10 cellular contexts compared by ENCODE assay signal in the genomic region with DNA sequence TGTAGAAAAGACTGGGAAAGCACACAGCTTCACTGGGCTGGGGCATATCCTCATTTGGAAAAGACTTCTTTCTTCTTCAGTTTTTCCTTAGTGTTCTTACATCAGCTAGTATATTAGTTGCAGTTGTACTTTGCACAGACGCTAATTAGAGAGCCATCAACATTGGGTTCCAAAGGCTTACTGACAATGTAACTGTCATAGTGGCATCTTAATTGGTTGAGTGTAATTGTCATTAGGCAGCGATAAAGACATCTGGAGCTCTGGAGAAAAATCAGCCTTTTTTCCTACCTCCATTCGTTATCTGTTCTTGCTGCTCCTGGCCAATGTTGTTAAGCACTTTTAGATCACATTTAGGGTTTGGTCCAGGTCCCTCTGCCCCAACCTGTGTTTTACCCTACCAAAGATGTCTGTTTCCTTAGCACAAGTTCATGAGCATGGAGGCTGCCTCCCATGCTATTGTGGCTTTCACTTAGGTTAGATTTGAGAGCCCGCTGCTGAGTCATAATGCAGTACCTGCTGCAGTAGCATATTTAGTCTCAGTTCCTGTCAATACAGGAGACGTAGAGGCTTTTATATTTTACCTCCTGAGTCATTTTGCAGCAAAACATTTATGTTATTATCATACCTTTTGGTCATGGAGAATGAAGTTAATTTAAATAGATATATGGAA. TPM values are rescaled to one million over a fixed set of nuclear protein-coding genes. Genes with fewer than 3 reads are reported as not detected.
A peak's percentile ranks its signal among the peaks of the same experiment; 100 is the strongest.
DNase-seq lines count a peak whose midpoint lies in the region; ATAC-seq, FAIRE-seq and TF ChIP-seq lines count a peak whose summit lies in the region.
"Had no signal": no experiment of that assay in that cellular context is flagged by ENCODE, and none has a peak within 500 bp of the region (broad histone marks: within the 10 kb centered on the region; RNA-seq: fewer than 3 reads in every experiment).

No MANE protein-coding gene starts in this region.

- no peak overlapping the region for H3K4me3 ChIP-seq in astrocyte (ENCODE audit: insufficient read depth, low read depth, low read length)

- ATAC-seq in GM18498 (IDR thresholded peaks at IDR 0.05; ENCODE audit: unreplicated experiment) (peak; percentile 97), HG03432 (IDR thresholded peaks at IDR 0.05; ENCODE audit: unreplicated experiment) (peak; percentile 97)

- H3K36me3 ChIP-seq in astrocyte (ENCODE audit: insufficient read depth, low read length), result peaks cover 8% of the 10 kb centered on the region

- H4K20me1 ChIP-seq in astrocyte (ENCODE audit: insufficient read depth, low read length), result peaks cover 75% of the 10 kb centered on the region

- TF ChIP-seq CTCF in GM20000 (IDR thresholded peaks at IDR 0.05; ENCODE audit: extremely low read depth, missing control alignments) (no peak), astrocyte (IDR thresholded peaks at IDR 0.05; ENCODE audit: insufficient read depth, low read depth, low read length) (no peak)

- no peak overlapping the region for H2AFZ ChIP-seq in astrocyte (ENCODE audit: low read depth, low read length)

- no peaks in the 10 kb centered on the region for H3K4me1 ChIP-seq in astrocyte (ENCODE audit: insufficient read depth, low read length)

- no peak overlapping the region for H3K4me2 ChIP-seq in astrocyte (ENCODE audit: low read length)

- no peak overlapping the region for H3K4me3 Mint-ChIP-seq in astrocyte (ENCODE audit: unreplicated experiment)

- H3K79me2 ChIP-seq in astrocyte (ENCODE audit: insufficient read depth, low read length), result no peaks in the 10 kb centered on the region

- H3K36me3 Mint-ChIP-seq in astrocyte (ENCODE audit: low read depth, unreplicated experiment), result peaks cover 13% of the 10 kb centered on the region

- H3K27me3 Mint-ChIP-seq in astrocyte (ENCODE audit: low read depth, unreplicated experiment), result no peaks in the 10 kb centered on the region

- no peak overlapping the region for H3K27ac ChIP-seq in astrocyte (ENCODE audit: low read depth, low read length)

- H3K27ac Mint-ChIP-seq in astrocyte (ENCODE audit: unreplicated experiment), result no peak overlapping the region

- no peaks in the 10 kb centered on the region for H3K27me3 ChIP-seq in astrocyte (ENCODE audit: insufficient read depth, low read length)

- DNase-seq in GM20000 (ENCODE audit: low spot score), result peak; percentile 66
- DNase-seq in astrocyte (ENCODE audit: low read depth), result peak; percentile 26
- no peak for DNase-seq in HK-2 (ENCODE audit: unreplicated experiment)
- DNase-seq in GOT3 (lab: John Stamatoyannopoulos, UW), result no peak
- DNase-seq in iPS-NIHi11 (ENCODE audit: low spot score), result no peak
- no peak for DNase-seq in ureter (ENCODE audit: low spot score)
- DNase-seq: mammary epithelial cell had no signal

- peaks cover 29% of the 10 kb centered on the region for H3K4me1 Mint-ChIP-seq in astrocyte (ENCODE audit: low read depth, unreplicated experiment)

- H3K9ac ChIP-seq in astrocyte (ENCODE audit: low read length), result no peak overlapping the region

- FAIRE-seq in astrocyte (lab: Jason Lieb, UNC), result no peak
- FAIRE-seq: colon had no signal

- H3K9me3 ChIP-seq in astrocyte (ENCODE audit: insufficient read depth, low read depth, low read length), result no peaks in the 10 kb centered on the region

- no peaks in the 10 kb centered on the region for H3K9me3 Mint-ChIP-seq in astrocyte (ENCODE audit: unreplicated experiment)

RNA-seq across cellular contexts. Expression of gene FBXW8, which starts 49.2 kb away (rescaled TPM):
- total RNA-seq in astrocyte, result 26.4 and 28.7 TPM in 2 replicates
- 32.0 TPM for total RNA-seq in ureter

Comparison
In these comparisons a context has a peak if more than half of its experiments do, and no peak if none do; other contexts are left out.
1. DNase-seq: peak in GM20000 (single experiment) and astrocyte (single experiment); none in HK-2 (single experiment), GOT3 (single experiment), iPS-NIHi11 (single experiment) and ureter (single experiment).